Comparison of ENCODE assay signal across 8 cellular contexts in genomic region chr1:25998075-25998761, GRCh38. TPM values are rescaled to one million over a fixed set of nuclear protein-coding genes. Genes with fewer than 3 reads are reported as not detected.
DNase-seq lines count a peak whose midpoint lies in the region; ATAC-seq and TF ChIP-seq lines count a peak whose summit lies in the region.

No MANE protein-coding gene starts in this region.

- DNase-seq in NCI-H1417 treated with DMSO at 0.1 percent for 48 hours (lab: John Stamatoyannopoulos, UW) = peak; percentile 95
- DNase-seq in SW480 (ENCODE audit: low spot score) = peak; percentile 97
- peak; percentile 100 for DNase-seq in amniotic epithelial cell (ENCODE audit: low read depth)
- peak; percentile 98 for DNase-seq in left cardiac atrium
- peak; percentile 99 for DNase-seq in posterior vena cava (ENCODE audit: low spot score)
- peak; percentile 98 for DNase-seq in ureter (ENCODE audit: low spot score)

- peak; percentile 97 for ATAC-seq in HG02798 (IDR thresholded peaks at IDR 0.05; ENCODE audit: poor library complexity, unreplicated experiment)
- ATAC-seq in left cardiac atrium = peak; percentile 99 to 100

- intact Hi-C loops in left cardiac atrium (cut with DNase I) (loop anchor here (1.0 to 5.0 kb wide), 2 partner anchors 101 to 103 kb away; no protein-coding TSS in a partner anchor), posterior vena cava (cut with DNase I) (loop anchor here (5.0 kb wide), 1 partner anchor 101 kb away; no protein-coding TSS in a partner anchor)

- peak; percentile 98 for TF ChIP-seq CTCF in GM12873 (IDR thresholded peaks at IDR 0.05; ENCODE audit: insufficient read depth, low read depth, low read length, missing control alignments)

RNA-seq across cellular contexts. Expression of gene PAFAH2, which starts 0.4 kb away (rescaled TPM):
- 1 to 10 TPM; 5.5 to 6.8 TPM for total RNA-seq in left cardiac atrium
- 1 to 10 TPM; 7.2 to 7.7 TPM for total RNA-seq in posterior vena cava
- total RNA-seq in ureter = 12.3 TPM

RNA-seq across cellular contexts. Expression of gene EXTL1, which starts 23.4 kb away (rescaled TPM):
- total RNA-seq in left cardiac atrium (1 to 10 TPM; 1.3 to 3.2 TPM), posterior vena cava (1 to 10 TPM in 1 of 2 donors, not detected in 1; 1.7 TPM), ureter (0.23 TPM)

RNA-seq across cellular contexts. Expression of gene SLC30A2, which starts 47.7 kb away (rescaled TPM):
- total RNA-seq in left cardiac atrium (1 to 10 TPM in 1 of 2 donors, under 1 TPM in 1; 0.32 to 1.0 TPM), posterior vena cava (not detected), ureter (20.6 TPM)

Comparison
In these comparisons a context has a peak if more than half of its experiments do, and no peak if none do; other contexts are left out.
1. Peak in every context shown above with its lines: DNase-seq and ATAC-seq.
2. RNA of gene SLC30A2, which starts 47.7 kb away (total RNA-seq): 20.6 TPM in ureter (single experiment); 0.32 to 1.0 TPM in left cardiac atrium and not detected in posterior vena cava; every median in the first group is over 10 times any median in the second.